Comparison of ENCODE assay signal across 8 cellular contexts in genomic region chr15:75030023-75030413, GRCh38. TPM values are rescaled to one million over a fixed set of nuclear protein-coding genes. Genes with fewer than 3 reads are reported as not detected.
DNase-seq lines count a peak whose midpoint lies in the region; ATAC-seq and TF ChIP-seq lines count a peak whose summit lies in the region.

No MANE protein-coding gene starts in this region.

- intact Hi-C loops in heart left ventricle (cut with DNase I), result loop anchor here in 2 of 10 donors (10.0 kb wide), 1 partner anchor 275 kb away; no protein-coding TSS in a partner anchor

- TF ChIP-seq CTCF in VCaP (conservative IDR thresholded peaks at IDR 0.05) (no peak), heart left ventricle (IDR thresholded peaks at IDR 0.05) (no peak)

- no peak for TF ChIP-seq POLR2A in heart left ventricle (IDR thresholded peaks at IDR 0.05)

- 0 to 6% (median 2%) methylated on average over 1 to 2 of the region's 2 CpGs for WGBS in heart left ventricle, 4 donors

- no peaks in the 10 kb centered on the region for H3K9me3 ChIP-seq in heart left ventricle

- peak overlapping the region; percentile 30; the same call in 1 of the 2 replicates for H3K27ac ChIP-seq in VCaP
- peak overlapping the region; percentile 37 to 87 (median 80) for H3K27ac ChIP-seq in heart left ventricle
- H3K27ac ChIP-seq in skin epidermis, result peak overlapping the region in 19 of 21 experiments; percentile 18 to 81 (median 70)

- H3K27me3 ChIP-seq in heart left ventricle, result no peaks in the 10 kb centered on the region

- peaks cover 0 to 7% (median 0%) of the 10 kb centered on the region in 9 donors for H3K36me3 ChIP-seq in heart left ventricle

- peak in 2 of 4 donors; percentile 17 to 34 for ATAC-seq in heart left ventricle

- peaks cover 9 to 68% (median 31%) of the 10 kb centered on the region in 12 donors for H3K4me1 ChIP-seq in heart left ventricle

- peak; percentile 8 for DNase-seq in GM04503 (ENCODE audit: low read depth)
- peak in 1 of 5 donors; percentile 34 for DNase-seq in heart left ventricle
- DNase-seq in HuH-7.5 (ENCODE audit: low spot score), result no peak
- DNase-seq in central memory CD4-positive, alpha-beta T cell, result no peak
- DNase-seq in NCI-H748 (lab: John Stamatoyannopoulos, UW; ENCODE audit: unreplicated experiment), result no peak
- DNase-seq in cerebellum (ENCODE audit: low spot score), result no peak

- H3K4me3 ChIP-seq in heart left ventricle (peak overlapping the region in 8 of 12 donors; percentile 21 to 46 (median 33)), skin epidermis (no peak overlapping the region)

RNA-seq across cellular contexts. Expression of gene PPCDC, which starts 6.6 kb away (rescaled TPM):
- total RNA-seq in heart left ventricle (10 to 100 TPM in 2 of 9 donors, 1 to 10 TPM in 7; 3.6 to 13.0 (median 4.9) TPM), cerebellum (14.3 TPM)
- polyA plus RNA-seq in heart left ventricle, result 1 to 10 TPM; 8.2 to 9.3 TPM

RNA-seq across cellular contexts. Expression of gene SCAMP5, which starts 34.7 kb away (rescaled TPM):
- 1 to 10 TPM; 1.7 to 7.1 (median 4.2) TPM for total RNA-seq in heart left ventricle
- polyA plus RNA-seq in heart left ventricle, result 1 to 10 TPM in 1 of 2 donors, under 1 TPM in 1; 0.91 to 7.4 TPM
- total RNA-seq in cerebellum, result 49.6 TPM

Comparison
In these comparisons a context has a peak if more than half of its experiments do, and no peak if none do; other contexts are left out.
1. H3K27ac ChIP-seq: peak in every context shown above with its lines; median percentile 80 in heart left ventricle; 70 in skin epidermis; 30 in VCaP.
2. H3K4me3 ChIP-seq: peak in heart left ventricle (8 of 12); none in skin epidermis (0 of 7).